1 cellular context compared by ENCODE assay signal in the genomic region with DNA sequence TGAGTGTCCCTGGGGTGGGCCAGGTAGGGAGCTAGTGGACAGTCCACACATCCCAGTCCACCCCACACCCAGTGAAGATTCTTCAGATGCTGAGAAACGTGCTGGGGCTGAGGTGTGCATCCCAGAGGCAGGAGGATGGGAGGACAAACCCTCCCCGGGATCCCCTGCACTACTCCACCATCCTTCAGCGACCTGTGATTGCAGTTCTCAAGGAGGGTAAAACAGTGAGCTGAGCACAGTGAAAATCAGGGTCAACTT.
TF ChIP-seq lines count a peak whose summit lies in the region.

No MANE protein-coding gene starts in this region.

TF ChIP-seq in IMR-90, 13 proteins besides CTCF, POLR2A, EP300 and RAD21:
- no peak for TF ChIP-seq RCOR1 (IDR thresholded peaks at IDR 0.05; ENCODE audit: insufficient replicate concordance, low read length)
- TF ChIP-seq, protein P1, sequence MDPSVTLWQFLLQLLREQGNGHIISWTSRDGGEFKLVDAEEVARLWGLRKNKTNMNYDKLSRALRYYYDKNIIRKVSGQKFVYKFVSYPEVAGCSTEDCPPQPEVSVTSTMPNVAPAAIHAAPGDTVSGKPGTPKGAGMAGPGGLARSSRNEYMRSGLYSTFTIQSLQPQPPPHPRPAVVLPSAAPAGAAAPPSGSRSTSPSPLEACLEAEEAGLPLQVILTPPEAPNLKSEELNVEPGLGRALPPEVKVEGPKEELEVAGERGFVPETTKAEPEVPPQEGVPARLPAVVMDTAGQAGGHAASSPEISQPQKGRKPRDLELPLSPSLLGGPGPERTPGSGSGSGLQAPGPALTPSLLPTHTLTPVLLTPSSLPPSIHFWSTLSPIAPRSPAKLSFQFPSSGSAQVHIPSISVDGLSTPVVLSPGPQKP (IDR thresholded peaks at IDR 0.05; ENCODE audit: borderline replicate concordance, low read depth, low read length), result no peak
- TF ChIP-seq MXI1 (IDR thresholded peaks at IDR 0.05; ENCODE audit: borderline replicate concordance, low read depth, low read length), result no peak
- no peak for TF ChIP-seq NFE2L2 (IDR thresholded peaks at IDR 0.05; ENCODE audit: low read depth, low read length)
- TF ChIP-seq RFX5 (IDR thresholded peaks at IDR 0.05; ENCODE audit: low read depth, low read length), result no peak
- no peak for TF ChIP-seq FOS (IDR thresholded peaks at IDR 0.05; ENCODE audit: low read depth, low read length)
- TF ChIP-seq CEBPB (IDR thresholded peaks at IDR 0.05; ENCODE audit: low read depth, low read length), result no peak
- TF ChIP-seq MAFK (IDR thresholded peaks at IDR 0.05; ENCODE audit: low read depth, low read length), result no peak
- no peak for TF ChIP-seq CHD1 (IDR thresholded peaks at IDR 0.05; ENCODE audit: low read depth, low read length)
- no peak for TF ChIP-seq SMC3 (IDR thresholded peaks at IDR 0.05; ENCODE audit: low read depth, low read length)
- TF ChIP-seq, protein P2, sequence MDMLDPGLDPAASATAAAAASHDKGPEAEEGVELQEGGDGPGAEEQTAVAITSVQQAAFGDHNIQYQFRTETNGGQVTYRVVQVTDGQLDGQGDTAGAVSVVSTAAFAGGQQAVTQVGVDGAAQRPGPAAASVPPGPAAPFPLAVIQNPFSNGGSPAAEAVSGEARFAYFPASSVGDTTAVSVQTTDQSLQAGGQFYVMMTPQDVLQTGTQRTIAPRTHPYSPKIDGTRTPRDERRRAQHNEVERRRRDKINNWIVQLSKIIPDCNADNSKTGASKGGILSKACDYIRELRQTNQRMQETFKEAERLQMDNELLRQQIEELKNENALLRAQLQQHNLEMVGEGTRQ (IDR thresholded peaks at IDR 0.05; ENCODE audit: low read depth, low read length), result no peak
- TF ChIP-seq MAZ (IDR thresholded peaks at IDR 0.05; ENCODE audit: borderline replicate concordance, low read depth, low read length), result no peak
- no peak for TF ChIP-seq BHLHE40 (IDR thresholded peaks at IDR 0.05; ENCODE audit: low read depth, low read length)
TF ChIP-seq in IMR-90: peak in this region for 0.
